1 cellular context compared by ENCODE assay signal in genomic region chr13:81658598-81659370, GRCh38.
TF ChIP-seq lines count a peak whose summit lies in the region.

No MANE protein-coding gene starts in this region.

TF ChIP-seq in HepG2, 621 proteins besides CTCF, POLR2A, EP300 and RAD21 (continued from another document):
- TF ChIP-seq ATF2 (CRISPR knock-in tag; IDR thresholded peaks at IDR 0.05): no peak
- no peak for TF ChIP-seq ZNF639 (CRISPR knock-in tag; conservative IDR thresholded peaks at IDR 0.05)
- no peak for TF ChIP-seq ZNF407 (CRISPR knock-in tag; IDR thresholded peaks at IDR 0.05; ENCODE audit: not compliant biosample characterization)
- TF ChIP-seq ZZZ3 (CRISPR knock-in tag; IDR thresholded peaks at IDR 0.05; ENCODE audit: borderline replicate concordance): no peak
- TF ChIP-seq ZNF589 (CRISPR knock-in tag; conservative IDR thresholded peaks at IDR 0.05): no peak
